Comparison of ENCODE assay signal across 12 cellular contexts in the genomic region with DNA sequence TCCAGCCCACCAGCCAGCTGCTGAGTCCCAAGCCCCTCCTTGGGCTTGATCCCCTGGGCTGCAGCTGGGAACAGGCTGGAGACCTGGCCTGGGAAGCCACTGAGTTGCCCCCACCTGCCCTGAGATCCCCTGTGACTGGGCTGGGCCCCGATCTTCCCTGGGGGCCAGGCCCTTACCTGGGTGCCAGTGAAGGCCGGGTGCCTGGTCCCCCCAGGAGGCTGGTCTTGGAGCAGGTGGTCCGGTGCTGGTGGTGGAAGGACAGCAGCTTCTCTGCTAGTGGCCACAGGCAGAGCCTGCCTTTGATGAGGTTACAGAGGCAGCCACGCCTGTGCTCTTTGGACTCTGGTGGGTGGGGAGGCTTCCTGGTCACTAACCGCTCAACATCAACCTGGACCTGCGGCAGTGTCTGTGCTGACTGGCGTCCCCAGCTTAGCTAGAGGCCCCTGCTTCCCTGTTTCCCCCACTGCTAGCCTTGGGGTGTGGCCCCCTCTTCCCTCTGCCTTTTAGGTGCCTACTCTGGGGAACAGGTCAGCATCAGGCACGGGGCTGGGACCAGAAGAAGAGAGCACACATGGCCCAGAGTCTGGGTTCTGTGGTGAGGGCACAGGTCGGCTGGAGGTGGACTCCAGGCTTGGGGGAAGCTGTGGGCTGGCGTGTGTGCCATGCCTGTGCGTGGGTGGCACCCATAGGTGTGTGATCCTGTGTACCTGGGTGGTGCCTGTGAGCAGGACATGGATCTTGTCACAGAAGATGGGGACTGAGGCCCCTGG. TPM values are rescaled to one million over a fixed set of nuclear protein-coding genes. Genes with fewer than 3 reads are reported as not detected.
DNase-seq lines count a peak whose midpoint lies in the region; ATAC-seq, FAIRE-seq and TF ChIP-seq lines count a peak whose summit lies in the region.
"Had no signal": no experiment of that assay in that cellular context is flagged by ENCODE, and none has a peak within 500 bp of the region (broad histone marks: within the 10 kb centered on the region; RNA-seq: fewer than 3 reads in every experiment).

TSS of gene EPS8L3 (minus strand) at position 278 of the 770 bp plus-strand sequence. CDS start 2,174 bp downstream, outside the sequence.

- no peaks in the 10 kb centered on the region for H3K4me1 Mint-ChIP-seq in activated CD8-positive, alpha-beta memory T cell treated with anti-CD3 and anti-CD28 coated beads, Interleukin-2, amount 10 ng/mL, durations not matched to agents 7 days and 5 days
- peaks cover 2% of the 10 kb centered on the region for H3K4me1 Mint-ChIP-seq in astrocyte (ENCODE audit: low read depth, unreplicated experiment)

- H3K4me3 Mint-ChIP-seq in activated CD8-positive, alpha-beta memory T cell treated with anti-CD3 and anti-CD28 coated beads, Interleukin-2, amount 10 ng/mL, durations not matched to agents 7 days and 5 days = no peak within 1 kb of the TSS
- H3K4me3 Mint-ChIP-seq in astrocyte (ENCODE audit: unreplicated experiment) = no peak within 1 kb of the TSS

- no peak within 1 kb of the TSS for H3K4me2 ChIP-seq in astrocyte (ENCODE audit: low read length)
- H3K4me2 ChIP-seq in mesendoderm (ENCODE audit: low read length) = no peak within 1 kb of the TSS

- H3K79me2 ChIP-seq in astrocyte (ENCODE audit: insufficient read depth, low read length) = no peaks in the 10 kb centered on the region
- H3K79me2 ChIP-seq in mesendoderm (ENCODE audit: control insufficient read depth, insufficient read depth, low read length) = no peaks in the 10 kb centered on the region

- H3K79me1 ChIP-seq in mesendoderm (ENCODE audit: low read length) = no peaks in the 10 kb centered on the region

- H3K27ac Mint-ChIP-seq in activated CD8-positive, alpha-beta memory T cell treated with anti-CD3 and anti-CD28 coated beads, Interleukin-2, amount 10 ng/mL, durations not matched to agents 7 days and 5 days = peak within 1 kb of the TSS; percentile 9
- no peak within 1 kb of the TSS for H3K27ac Mint-ChIP-seq in astrocyte (ENCODE audit: unreplicated experiment)

- no peak for DNase-seq in activated CD8-positive, alpha-beta memory T cell treated with anti-CD3 and anti-CD28 coated beads, Interleukin-2, amount 10 ng/mL, durations not matched to agents 7 days and 5 days
- no peak for DNase-seq in activated CD8-positive, alpha-beta memory T cell treated with anti-CD3 and anti-CD28 coated beads for 24 hours
- DNase-seq in astrocyte (ENCODE audit: low read depth) = no peak
- DNase-seq in mesendoderm = no peak
- peak; percentile 94 for DNase-seq in transverse colon
- no peak for DNase-seq in epidermal melanocyte (ENCODE audit: insufficient read length, low spot score)
- DNase-seq in breast epithelium (ENCODE audit: low spot score in 2 of 2) = no peak
- DNase-seq: activated CD4-positive, alpha-beta T cell treated with anti-CD3 and anti-CD28 coated beads, Interleukin-2, amount 50 U/mL, for 4 hours; Karpas-422; NCI-H446 treated with DMSO at 0.1 percent for 48 hours had no signal

- no peaks in the 10 kb centered on the region for H3K9me3 Mint-ChIP-seq in activated CD8-positive, alpha-beta memory T cell treated with anti-CD3 and anti-CD28 coated beads, Interleukin-2, amount 10 ng/mL, durations not matched to agents 7 days and 5 days (ENCODE audit: low read depth)
- H3K9me3 Mint-ChIP-seq in astrocyte (ENCODE audit: unreplicated experiment) = peaks cover 2% of the 10 kb centered on the region

- H4K20me1 ChIP-seq in astrocyte (ENCODE audit: insufficient read depth, low read length) = no peaks in the 10 kb centered on the region

- FAIRE-seq in astrocyte (lab: Jason Lieb, UNC) = no peak
- FAIRE-seq: G401.6 had no signal

- H2AFZ ChIP-seq in astrocyte (ENCODE audit: low read depth, low read length) = peak within 1 kb of the TSS; percentile 60

- H3K18ac ChIP-seq in mesendoderm (ENCODE audit: low read length) = no peak within 1 kb of the TSS

- no peak within 1 kb of the TSS for H3K56ac ChIP-seq in mesendoderm (ENCODE audit: low read length)

- H4K5ac ChIP-seq in mesendoderm (ENCODE audit: low read length) = no peak within 1 kb of the TSS

- no peaks in the 10 kb centered on the region for H3K36me3 Mint-ChIP-seq in activated CD8-positive, alpha-beta memory T cell treated with anti-CD3 and anti-CD28 coated beads, Interleukin-2, amount 10 ng/mL, durations not matched to agents 7 days and 5 days
- peaks cover 7% of the 10 kb centered on the region for H3K36me3 Mint-ChIP-seq in astrocyte (ENCODE audit: low read depth, unreplicated experiment)

- H3K36me3 ChIP-seq in astrocyte (ENCODE audit: insufficient read depth, low read length) = no peaks in the 10 kb centered on the region
- no peaks in the 10 kb centered on the region for H3K36me3 ChIP-seq in mesendoderm (ENCODE audit: control insufficient read depth, insufficient read depth, low read length)
- H3K36me3 ChIP-seq in transverse colon = no peaks in the 10 kb centered on the region
- no peaks in the 10 kb centered on the region for H3K36me3 ChIP-seq in breast epithelium

- H3K4ac ChIP-seq in mesendoderm (ENCODE audit: low read depth, low read length) = no peak within 1 kb of the TSS

- H2BK120ac ChIP-seq in mesendoderm (ENCODE audit: low read depth, low read length) = no peak within 1 kb of the TSS

- H3K9ac ChIP-seq in astrocyte (ENCODE audit: low read length) (no peak within 1 kb of the TSS), mesendoderm (ENCODE audit: low read length) (no peak within 1 kb of the TSS)

- no peak for TF ChIP-seq CTCF in astrocyte (IDR thresholded peaks at IDR 0.05; ENCODE audit: insufficient read depth, low read depth, low read length)
- no peak for TF ChIP-seq CTCF in transverse colon (IDR thresholded peaks at IDR 0.05)
- no peak for TF ChIP-seq CTCF in breast epithelium (IDR thresholded peaks at IDR 0.05)

- no CpG with 5 or more reads among the region's 11 CpGs for WGBS in mesendoderm (ENCODE audit: extremely low coverage, insufficient coverage, low lambda C conversion rate)
- 51% methylated on average over 11 of the region's 11 CpGs; no CpG with 5 or more reads in 1 of the 2 donors for WGBS in transverse colon (ENCODE audit: low coverage in 1 of 2), 2 donors

- H4K8ac ChIP-seq in mesendoderm (ENCODE audit: low read depth, low read length) = no peak within 1 kb of the TSS

- H3K4me1 ChIP-seq in astrocyte (ENCODE audit: insufficient read depth, low read length) = peaks cover 7% of the 10 kb centered on the region
- H3K4me1 ChIP-seq in mesendoderm (ENCODE audit: control insufficient read depth, low read depth, low read length) = no peaks in the 10 kb centered on the region
- peaks cover 22 to 52% (median 46%) of the 10 kb centered on the region in 4 donors for H3K4me1 ChIP-seq in transverse colon
- H3K4me1 ChIP-seq in breast epithelium = no peaks in the 10 kb centered on the region

- H2BK5ac ChIP-seq in mesendoderm (ENCODE audit: low read length) = no peak within 1 kb of the TSS

- peak within 1 kb of the TSS; percentile 45 for H3K23ac ChIP-seq in mesendoderm (ENCODE audit: low read length)

- H2AK5ac ChIP-seq in mesendoderm (ENCODE audit: low read length) = no peak within 1 kb of the TSS

- no peak for ATAC-seq in activated CD8-positive, alpha-beta memory T cell treated with anti-CD3 and anti-CD28 coated beads, Interleukin-2, amount 10 ng/mL, durations not matched to agents 7 days and 5 days
- no peak for ATAC-seq in HG03097 (IDR thresholded peaks at IDR 0.05; ENCODE audit: low FRiP score, unreplicated experiment)

- H3K4me3 ChIP-seq in astrocyte (ENCODE audit: insufficient read depth, low read depth, low read length) (no peak within 1 kb of the TSS), mesendoderm (ENCODE audit: low read length) (no peak within 1 kb of the TSS), transverse colon (peak within 1 kb of the TSS; percentile 4 to 62 (median 50)), breast epithelium (no peak within 1 kb of the TSS)

- intact Hi-C loops in transverse colon (cut with DNase I; ENCODE audit: low total_unique reads) = no loop called here
- intact Hi-C loops in breast epithelium (cut with DNase I; ENCODE audit: low total_unique reads) = loop anchor here (10.0 kb wide), 1 partner anchor 219 kb away; the partner anchor contains the start of gene GNAI3

- H3K27ac ChIP-seq in astrocyte (ENCODE audit: low read depth, low read length) (peak within 1 kb of the TSS; percentile 12), mesendoderm (ENCODE audit: low read depth, low read length) (no peak within 1 kb of the TSS), transverse colon (peak within 1 kb of the TSS; percentile 81 to 96 (median 90)), breast epithelium (no peak within 1 kb of the TSS)

- no peaks in the 10 kb centered on the region for H3K27me3 Mint-ChIP-seq in activated CD8-positive, alpha-beta memory T cell treated with anti-CD3 and anti-CD28 coated beads, Interleukin-2, amount 10 ng/mL, durations not matched to agents 7 days and 5 days
- H3K27me3 Mint-ChIP-seq in astrocyte (ENCODE audit: low read depth, unreplicated experiment) = peaks cover 29% of the 10 kb centered on the region

- TF ChIP-seq EP300 in transverse colon (IDR thresholded peaks at IDR 0.05; ENCODE audit: low read depth) = peak; percentile 70

- H3K9me3 ChIP-seq in astrocyte (ENCODE audit: insufficient read depth, low read depth, low read length) (no peaks in the 10 kb centered on the region), transverse colon (no peaks in the 10 kb centered on the region), breast epithelium (no peaks in the 10 kb centered on the region)

- in situ Hi-C loops in transverse colon (cut with MboI; ENCODE audit: low pct_ligation_motif_present in 1 of 4, low pct_unique_long_range_greater_than_20kb in 1 of 4, low sequenced_read_pairs in 3 of 4) = loop anchor here in 1 of 4 donors (5.0 kb wide), 1 partner anchor 112 kb away; no protein-coding TSS in a partner anchor

- TF ChIP-seq POLR2A in transverse colon (IDR thresholded peaks at IDR 0.05) = peak; percentile 99
- TF ChIP-seq POLR2A in breast epithelium (IDR thresholded peaks at IDR 0.05) = no peak

- no peak within 1 kb of the TSS for H2BK15ac ChIP-seq in mesendoderm (replicated peaks; ENCODE audit: low read depth)

- CTCF ChIA-PET in activated CD8-positive, alpha-beta memory T cell treated with anti-CD3 and anti-CD28 coated beads, Interleukin-2, amount 10 ng/mL, durations not matched to agents 7 days and 5 days (lab: Charles Lee) = interaction anchor here (0.8 to 2.4 kb wide), 4 partner anchors 124 to 231 kb away, joined by 3 to 9 read pairs (median 4); partner anchors contain the start of gene AHCYL1

- no peaks in the 10 kb centered on the region for H3K27me3 ChIP-seq in astrocyte (ENCODE audit: insufficient read depth, low read length)
- H3K27me3 ChIP-seq in mesendoderm (ENCODE audit: insufficient read depth, low read length, poor library complexity) = no peaks in the 10 kb centered on the region
- no peaks in the 10 kb centered on the region for H3K27me3 ChIP-seq in transverse colon
- H3K27me3 ChIP-seq in breast epithelium = no peaks in the 10 kb centered on the region

RNA-seq across cellular contexts. Expression of gene EPS8L3, which starts in this region (rescaled TPM):
- not detected for total RNA-seq in activated CD8-positive, alpha-beta memory T cell treated with anti-CD3 and anti-CD28 coated beads, Interleukin-2, amount 10 ng/mL, durations not matched to agents 7 days and 5 days
- total RNA-seq in astrocyte (not detected in 2 replicates), transverse colon (100 to 1,000 TPM; 228 to 468 (median 363) TPM), breast epithelium (1 to 10 TPM in 1 of 3 donors, not detected in 2; 3.6 TPM)
- not detected for polyA plus RNA-seq in mesendoderm (2013, experiment 1 of 2)
- polyA plus RNA-seq in mesendoderm (2013, experiment 2 of 2) = not detected

Comparison
In these comparisons a context has a peak if more than half of its experiments do, and no peak if none do; other contexts are left out.
1. RNA of gene EPS8L3 (total RNA-seq): 228 to 468 TPM in transverse colon; not detected in activated CD8-positive, alpha-beta memory T cell treated with anti-CD3 and anti-CD28 coated beads, Interleukin-2, amount 10 ng/mL, durations not matched to agents 7 days and 5 days, not detected in astrocyte and 3.6 TPM in breast epithelium; every median in the first group is over 10 times any median in the second.
2. H3K27ac ChIP-seq: peak in astrocyte (single experiment) and transverse colon (4 of 4); none in mesendoderm (single experiment) and breast epithelium (0 of 2).
3. H3K4me3 ChIP-seq: peak in transverse colon (4 of 4); none in astrocyte (single experiment), mesendoderm (single experiment) and breast epithelium (0 of 3).